ENCODE assay signal across 10 cellular contexts in genomic region chr10:48802611-48803046, GRCh38.
DNase-seq lines count a peak whose midpoint lies in the region; ATAC-seq and TF ChIP-seq lines count a peak whose summit lies in the region.
"Had no signal": no experiment of that assay in that cellular context is flagged by ENCODE, and none has a peak within 500 bp of the region (broad histone marks: within the 10 kb centered on the region; RNA-seq: fewer than 3 reads in every experiment).

No MANE protein-coding gene starts in this region.

- peak in 1 of 2 donors; percentile 8 for DNase-seq in activated T-cell treated with anti-CD3 and anti-CD28 coated beads, Interleukin-2, amount 50 U/mL, for 72 hours
- no peak for DNase-seq in activated T-cell treated with anti-CD3 and anti-CD28 coated beads for 4 hours
- no peak for DNase-seq in stimulated activated effector memory CD8-positive, alpha-beta T cell treated with anti-CD3 and anti-CD28 coated beads, Interleukin-12 subunit alpha, Interleukin-12 subunit beta, amount 100 ng/mL, for 72 hours (ENCODE audit: low spot score in 2 of 2)
- DNase-seq in stimulated activated CD4-positive, alpha-beta T cell treated with anti-CD3 and anti-CD28 coated beads, Interleukin-12 subunit alpha, Interleukin-12 subunit beta, amount 100 ng/mL, for 4 hours = no peak
- no peak for DNase-seq in T-helper 9 cell
- no peak for DNase-seq in glutamatergic neuron
- DNase-seq: foreskin melanocyte had no signal

- peaks cover 6% of the 10 kb centered on the region in 2 donors for H3K9me3 Mint-ChIP-seq in activated T-cell treated with anti-CD3 and anti-CD28 coated beads, Interleukin-2, amount 50 U/mL, for 72 hours
- H3K9me3 Mint-ChIP-seq in stimulated activated effector memory CD8-positive, alpha-beta T cell treated with anti-CD3 and anti-CD28 coated beads, Interleukin-12 subunit alpha, Interleukin-12 subunit beta, amount 100 ng/mL, for 72 hours = peaks cover 15% of the 10 kb centered on the region
- no peaks in the 10 kb centered on the region for H3K9me3 Mint-ChIP-seq in glutamatergic neuron (ENCODE audit: unreplicated experiment)

- H3K27me3 Mint-ChIP-seq in activated T-cell treated with anti-CD3 and anti-CD28 coated beads, Interleukin-2, amount 50 U/mL, for 72 hours (ENCODE audit: low read depth) = no peaks in the 10 kb centered on the region
- H3K27me3 Mint-ChIP-seq in glutamatergic neuron (ENCODE audit: unreplicated experiment) = peaks cover 6% of the 10 kb centered on the region

- no peak overlapping the region for H3K27ac Mint-ChIP-seq in activated T-cell treated with anti-CD3 and anti-CD28 coated beads, Interleukin-2, amount 50 U/mL, for 72 hours
- H3K27ac Mint-ChIP-seq in stimulated activated effector memory CD8-positive, alpha-beta T cell treated with anti-CD3 and anti-CD28 coated beads, Interleukin-12 subunit alpha, Interleukin-12 subunit beta, amount 100 ng/mL, for 72 hours = no peak overlapping the region
- H3K27ac Mint-ChIP-seq in glutamatergic neuron (ENCODE audit: unreplicated experiment) = no peak overlapping the region
- H3K27ac Mint-ChIP-seq: GM23338 had no signal

- no peak for TF ChIP-seq CTCF in glutamatergic neuron (IDR thresholded peaks at IDR 0.05; ENCODE audit: partially characterized antibody, unreplicated experiment)

- ATAC-seq in activated T-cell treated with anti-CD3 and anti-CD28 coated beads, Interleukin-2, amount 50 U/mL, for 72 hours (replicated peaks in 1 of 2) = peak; percentile 80 to 86
- ATAC-seq in HG02571 (IDR thresholded peaks at IDR 0.05; ENCODE audit: unreplicated experiment) (peak; percentile 83), HG03520 (IDR thresholded peaks at IDR 0.05; ENCODE audit: unreplicated experiment) (peak; percentile 93)
- peak; percentile 53 for ATAC-seq in stimulated activated effector memory CD8-positive, alpha-beta T cell treated with anti-CD3 and anti-CD28 coated beads, Interleukin-12 subunit alpha, Interleukin-12 subunit beta, amount 100 ng/mL, for 72 hours
- ATAC-seq: GM23338 had no signal

- H3K4me1 Mint-ChIP-seq in activated T-cell treated with anti-CD3 and anti-CD28 coated beads, Interleukin-2, amount 50 U/mL, for 72 hours (ENCODE audit: low read depth) = peaks cover 45% of the 10 kb centered on the region
- H3K4me1 Mint-ChIP-seq in stimulated activated effector memory CD8-positive, alpha-beta T cell treated with anti-CD3 and anti-CD28 coated beads, Interleukin-12 subunit alpha, Interleukin-12 subunit beta, amount 100 ng/mL, for 72 hours = peaks cover 12% of the 10 kb centered on the region
- H3K4me1 Mint-ChIP-seq in glutamatergic neuron (ENCODE audit: low read depth, unreplicated experiment) = peaks cover 11% of the 10 kb centered on the region

- no peak overlapping the region for H3K4me3 Mint-ChIP-seq in activated T-cell treated with anti-CD3 and anti-CD28 coated beads, Interleukin-2, amount 50 U/mL, for 72 hours
- no peak overlapping the region for H3K4me3 Mint-ChIP-seq in stimulated activated effector memory CD8-positive, alpha-beta T cell treated with anti-CD3 and anti-CD28 coated beads, Interleukin-12 subunit alpha, Interleukin-12 subunit beta, amount 100 ng/mL, for 72 hours
- no peak overlapping the region for H3K4me3 Mint-ChIP-seq in glutamatergic neuron (ENCODE audit: unreplicated experiment)
- H3K4me3 Mint-ChIP-seq: GM23338 had no signal

- peaks cover 7 to 14% of the 10 kb centered on the region in 2 donors for H3K36me3 Mint-ChIP-seq in activated T-cell treated with anti-CD3 and anti-CD28 coated beads, Interleukin-2, amount 50 U/mL, for 72 hours (ENCODE audit: insufficient read depth in 2 of 2)
- peaks cover 5% of the 10 kb centered on the region for H3K36me3 Mint-ChIP-seq in stimulated activated effector memory CD8-positive, alpha-beta T cell treated with anti-CD3 and anti-CD28 coated beads, Interleukin-12 subunit alpha, Interleukin-12 subunit beta, amount 100 ng/mL, for 72 hours
- no peaks in the 10 kb centered on the region for H3K36me3 Mint-ChIP-seq in glutamatergic neuron (ENCODE audit: unreplicated experiment)
